15 cellular contexts compared by ENCODE assay signal in genomic region chr6:32045811-32046449, GRCh38. TPM values are rescaled to one million over a fixed set of nuclear protein-coding genes. Genes with fewer than 3 reads are reported as not detected.
DNase-seq lines count a peak whose midpoint lies in the region; ATAC-seq, FAIRE-seq and TF ChIP-seq lines count a peak whose summit lies in the region.
"Had no signal": no experiment of that assay in that cellular context is flagged by ENCODE, and none has a peak within 500 bp of the region (broad histone marks: within the 10 kb centered on the region; RNA-seq: fewer than 3 reads in every experiment).

No MANE protein-coding gene starts in this region.

- no peak for ATAC-seq in activated T-helper 17 cell treated with anti-CD3 and anti-CD28 coated beads, Interleukin-2, amount 50 U/mL, for 72 hours (replicated peaks)
- ATAC-seq: activated T-cell treated with anti-CD3 and anti-CD28 coated beads, Interleukin-2, amount 50 U/mL, for 4 hours had no signal

- intact Hi-C loops in left ventricle myocardium inferior (cut with micrococcal nuclease), result no loop called here

- H3K4me3 Mint-ChIP-seq in astrocyte (ENCODE audit: unreplicated experiment), result no peak overlapping the region
- no peak overlapping the region for H3K4me3 Mint-ChIP-seq in activated T-helper 17 cell treated with anti-CD3 and anti-CD28 coated beads, Interleukin-2, amount 50 U/mL, for 72 hours
- H3K4me3 Mint-ChIP-seq: activated T-cell treated with anti-CD3 and anti-CD28 coated beads, Interleukin-2, amount 50 U/mL, for 4 hours had no signal

- no peak overlapping the region; a peak in 1 of 20 replicates for H3K4me3 ChIP-seq in BLaER1 treated with 17β-estradiol and CSF1 and Interleukin-3, amounts not matched to agents 10 nM and 100 nM
- no peak overlapping the region for H3K4me3 ChIP-seq in astrocyte (ENCODE audit: insufficient read depth, low read depth, low read length)
- no peak overlapping the region for H3K4me3 ChIP-seq in left ventricle myocardium inferior
- no peak overlapping the region for H3K4me3 ChIP-seq in rectal smooth muscle tissue (ENCODE audit: low read length)

- peak overlapping the region in 4 of 11 experiments; percentile 12 to 54 (median 22); a peak in 4 of 22 replicates for H3K27ac ChIP-seq in BLaER1 treated with 17β-estradiol and CSF1 and Interleukin-3, amounts not matched to agents 10 nM and 100 nM
- H3K27ac ChIP-seq in astrocyte (ENCODE audit: low read depth, low read length), result no peak overlapping the region
- peak overlapping the region; percentile 82 for H3K27ac ChIP-seq in left ventricle myocardium inferior (replicated peaks)
- H3K27ac ChIP-seq in rectal smooth muscle tissue (ENCODE audit: low read depth, low read length), result peak overlapping the region; percentile 63

- DNase-seq in astrocyte (ENCODE audit: low read depth) (no peak), left ventricle myocardium inferior (peak; percentile 35), hippocampal formation (lab: John Stamatoyannopoulos, UW) (no peak), NCI-H187 treated with DMSO at 0.1 percent for 48 hours (lab: John Stamatoyannopoulos, UW) (no peak), iPS-NIHi11 (ENCODE audit: low spot score) (no peak)
- DNase-seq: activated CD4-positive, alpha-beta T cell treated with anti-CD3 and anti-CD28 coated beads for 48 hours; activated T-cell treated with anti-CD3 and anti-CD28 coated beads, Interleukin-2, amount 50 U/mL, for 4 hours; effector CD4-positive, alpha-beta T cell; MV-4-11; OCI-M1; stimulated activated CD4-positive, alpha-beta T cell treated with anti-CD3 and anti-CD28 coated beads, Interleukin-12 subunit alpha, Interleukin-12 subunit beta, amount 100 ng/mL, for 4 hours; T-helper 1 cell had no signal

- TF ChIP-seq CTCF in astrocyte (IDR thresholded peaks at IDR 0.05; ENCODE audit: insufficient read depth, low read depth, low read length) (no peak), left ventricle myocardium inferior (IDR thresholded peaks at IDR 0.05; ENCODE audit: borderline replicate concordance) (no peak)

- peak overlapping the region; percentile 32 for H2AFZ ChIP-seq in astrocyte (ENCODE audit: low read depth, low read length)

- H4K20me1 ChIP-seq in BLaER1 treated with 17β-estradiol and CSF1 and Interleukin-3, amounts not matched to agents 10 nM and 100 nM, result no peaks in the 10 kb centered on the region; a peak in 1 of 22 replicates
- no peaks in the 10 kb centered on the region for H4K20me1 ChIP-seq in astrocyte (ENCODE audit: insufficient read depth, low read length)

- H3K36me3 Mint-ChIP-seq in astrocyte (ENCODE audit: low read depth, unreplicated experiment), result no peaks in the 10 kb centered on the region
- no peaks in the 10 kb centered on the region for H3K36me3 Mint-ChIP-seq in activated T-helper 17 cell treated with anti-CD3 and anti-CD28 coated beads, Interleukin-2, amount 50 U/mL, for 72 hours (ENCODE audit: low read depth)

- no peaks in the 10 kb centered on the region for H3K36me3 ChIP-seq in BLaER1 treated with 17β-estradiol and CSF1 and Interleukin-3, amounts not matched to agents 10 nM and 100 nM
- no peaks in the 10 kb centered on the region for H3K36me3 ChIP-seq in astrocyte (ENCODE audit: insufficient read depth, low read length)
- peaks cover 3% of the 10 kb centered on the region for H3K36me3 ChIP-seq in left ventricle myocardium inferior
- H3K36me3 ChIP-seq in rectal smooth muscle tissue (ENCODE audit: control insufficient read depth, insufficient read depth, low read length), result no peaks in the 10 kb centered on the region

- H3K79me2 ChIP-seq in astrocyte (ENCODE audit: insufficient read depth, low read length), result no peaks in the 10 kb centered on the region

- H3K27me3 Mint-ChIP-seq in astrocyte (ENCODE audit: low read depth, unreplicated experiment), result peaks cover 19% of the 10 kb centered on the region
- no peaks in the 10 kb centered on the region for H3K27me3 Mint-ChIP-seq in activated T-helper 17 cell treated with anti-CD3 and anti-CD28 coated beads, Interleukin-2, amount 50 U/mL, for 72 hours

- H3K4me1 Mint-ChIP-seq in astrocyte (ENCODE audit: low read depth, unreplicated experiment), result peaks cover 7% of the 10 kb centered on the region
- H3K4me1 Mint-ChIP-seq in activated T-helper 17 cell treated with anti-CD3 and anti-CD28 coated beads, Interleukin-2, amount 50 U/mL, for 72 hours, result no peaks in the 10 kb centered on the region

- 0 out of 22 replicates have a peak, but pooled peaks cover 0 to 3% (median 0%) of the 10 kb centered on the region in 11 experiments for H3K27me3 ChIP-seq in BLaER1 treated with 17β-estradiol and CSF1 and Interleukin-3, amounts not matched to agents 10 nM and 100 nM
- H3K27me3 ChIP-seq in astrocyte (ENCODE audit: insufficient read depth, low read length) (no peaks in the 10 kb centered on the region), left ventricle myocardium inferior (ENCODE audit: low read depth) (no peaks in the 10 kb centered on the region), rectal smooth muscle tissue (ENCODE audit: control insufficient read depth, insufficient read depth, low read length) (no peaks in the 10 kb centered on the region)

- no peaks in the 10 kb centered on the region for H3K9me3 Mint-ChIP-seq in astrocyte (ENCODE audit: unreplicated experiment)
- no peaks in the 10 kb centered on the region for H3K9me3 Mint-ChIP-seq in activated T-helper 17 cell treated with anti-CD3 and anti-CD28 coated beads, Interleukin-2, amount 50 U/mL, for 72 hours
- H3K9me3 Mint-ChIP-seq: activated T-cell treated with anti-CD3 and anti-CD28 coated beads, Interleukin-2, amount 50 U/mL, for 4 hours had no signal

- peak overlapping the region in 5 of 11 experiments; percentile 26 to 60 (median 46); a peak in 6 of 22 replicates for H3K9ac ChIP-seq in BLaER1 treated with 17β-estradiol and CSF1 and Interleukin-3, amounts not matched to agents 10 nM and 100 nM
- H3K9ac ChIP-seq in astrocyte (ENCODE audit: low read length) (no peak overlapping the region), rectal smooth muscle tissue (ENCODE audit: low read length) (no peak overlapping the region)

- H3K9me3 ChIP-seq in BLaER1 treated with 17β-estradiol and CSF1 and Interleukin-3, amounts not matched to agents 10 nM and 100 nM (replicated peaks in 1 of 11), result no peaks in the 10 kb centered on the region
- H3K9me3 ChIP-seq in astrocyte (ENCODE audit: insufficient read depth, low read depth, low read length), result no peaks in the 10 kb centered on the region
- no peaks in the 10 kb centered on the region for H3K9me3 ChIP-seq in left ventricle myocardium inferior (replicated peaks)

- no peak overlapping the region for H3K27ac Mint-ChIP-seq in astrocyte (ENCODE audit: unreplicated experiment)
- H3K27ac Mint-ChIP-seq in activated T-helper 17 cell treated with anti-CD3 and anti-CD28 coated beads, Interleukin-2, amount 50 U/mL, for 72 hours, result no peak overlapping the region

- H3K4me1 ChIP-seq in BLaER1 treated with 17β-estradiol and CSF1 and Interleukin-3, amounts not matched to agents 10 nM and 100 nM, result peaks cover 16 to 26% (median 23%) of the 10 kb centered on the region in 10 experiments
- H3K4me1 ChIP-seq in astrocyte (ENCODE audit: insufficient read depth, low read length) (peaks cover 20% of the 10 kb centered on the region), left ventricle myocardium inferior (peaks cover 29% of the 10 kb centered on the region), rectal smooth muscle tissue (ENCODE audit: control insufficient read depth, insufficient read depth, low read length) (no peaks in the 10 kb centered on the region)

- H3K4me2 ChIP-seq in BLaER1 treated with 17β-estradiol and CSF1 and Interleukin-3, amounts not matched to agents 10 nM and 100 nM, result peak overlapping the region; percentile 46 to 87 (median 74); a peak in 21 of 22 replicates
- peak overlapping the region; percentile 58 for H3K4me2 ChIP-seq in astrocyte (ENCODE audit: low read length)

- FAIRE-seq in astrocyte (lab: Jason Lieb, UNC), result no peak

RNA-seq across cellular contexts. Expression of gene CYP21A2, which starts 7.7 kb away (rescaled TPM):
- total RNA-seq in astrocyte (0.11 and 0.46 TPM in 2 replicates), left ventricle myocardium inferior (0.41 TPM)
- under 1 TPM; 0.16 to 0.91 TPM for total RNA-seq in activated T-helper 17 cell treated with anti-CD3 and anti-CD28 coated beads, Interleukin-2, amount 50 U/mL, for 72 hours

RNA-seq across cellular contexts. Expression of gene C4B, which starts 31.3 kb away (rescaled TPM):
- total RNA-seq in astrocyte (3.2 and 3.7 TPM in 2 replicates), left ventricle myocardium inferior (72.9 TPM)
- 1 to 10 TPM; 5.9 to 6.1 TPM for total RNA-seq in activated T-helper 17 cell treated with anti-CD3 and anti-CD28 coated beads, Interleukin-2, amount 50 U/mL, for 72 hours

Comparison
In these comparisons a context has a peak if more than half of its experiments do, and no peak if none do; other contexts are left out.
1. RNA of gene C4B, which starts 31.3 kb away (total RNA-seq): 72.9 TPM in left ventricle myocardium inferior (single experiment); 5.9 to 6.1 TPM in activated T-helper 17 cell treated with anti-CD3 and anti-CD28 coated beads, Interleukin-2, amount 50 U/mL, for 72 hours and 3.2 to 3.7 TPM in astrocyte; every median in the first group is over 10 times any median in the second.